9 cellular contexts compared by ENCODE assay signal in the genomic region with DNA sequence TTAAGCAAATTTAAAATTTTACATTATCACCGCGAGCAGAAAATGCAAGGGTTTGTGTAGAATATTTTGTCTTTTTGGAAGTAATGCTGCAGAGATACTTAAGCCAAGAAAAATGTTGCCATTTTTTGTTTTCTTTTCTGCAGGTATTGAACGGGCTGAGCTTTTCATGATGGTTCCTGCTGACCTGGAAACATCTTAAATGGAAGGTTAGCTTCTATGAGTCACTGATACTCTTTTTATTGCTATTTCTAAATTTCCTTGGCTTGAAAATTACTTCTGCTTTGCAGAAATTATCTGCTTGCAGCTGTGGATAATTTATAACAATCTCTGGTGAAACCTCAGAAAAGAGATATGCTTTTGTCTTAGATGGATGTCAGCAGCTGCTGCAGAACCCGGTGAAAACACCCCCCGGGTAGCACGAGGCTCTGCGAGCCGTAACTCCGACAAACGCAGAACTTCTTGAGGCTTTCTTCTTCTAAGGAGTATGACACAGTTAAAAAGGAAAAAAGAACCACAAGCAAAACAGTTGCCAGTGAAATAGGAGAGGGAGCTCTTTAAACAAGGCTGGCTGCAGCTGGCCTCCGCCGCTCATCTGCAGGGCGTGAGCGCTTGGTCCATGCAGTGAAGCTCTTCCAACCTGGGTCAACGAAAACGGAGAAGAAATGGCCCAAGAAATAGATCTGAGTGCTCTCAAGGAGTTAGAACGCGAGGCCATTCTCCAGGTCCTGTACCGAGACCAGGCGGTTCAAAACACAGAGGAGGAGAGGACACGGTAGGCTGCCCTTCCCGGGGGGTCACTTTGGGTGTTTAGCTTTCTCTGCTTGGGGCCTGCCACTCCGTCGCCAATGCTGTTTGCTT.
DNase-seq lines count a peak whose midpoint lies in the region; ATAC-seq and TF ChIP-seq lines count a peak whose summit lies in the region.
"Had no signal": no experiment of that assay in that cellular context is flagged by ENCODE, and none has a peak within 500 bp of the region (broad histone marks: within the 10 kb centered on the region; RNA-seq: fewer than 3 reads in every experiment).

No MANE protein-coding gene starts in this region.

- no peaks in the 10 kb centered on the region for H3K9me3 Mint-ChIP-seq in effector memory CD8-positive, alpha-beta T cell

- H3K36me3 ChIP-seq in HEK293 (ENCODE audit: control insufficient read depth in 2 of 2, insufficient read depth in 1 of 2, low read length in 2 of 2) (no peaks in the 10 kb centered on the region), rectal smooth muscle tissue (ENCODE audit: control insufficient read depth, insufficient read depth, low read length) (no peaks in the 10 kb centered on the region)

- no peak overlapping the region for H3K27ac Mint-ChIP-seq in effector memory CD8-positive, alpha-beta T cell

- peaks cover 87% of the 10 kb centered on the region for H3K36me3 Mint-ChIP-seq in effector memory CD8-positive, alpha-beta T cell (ENCODE audit: insufficient read depth)

- no peaks in the 10 kb centered on the region for H3K27me3 ChIP-seq in rectal smooth muscle tissue (ENCODE audit: control insufficient read depth, insufficient read depth, low read length)

- H3K4me1 Mint-ChIP-seq in effector memory CD8-positive, alpha-beta T cell (ENCODE audit: low read depth in 2 of 2) = peaks cover 15 to 23% of the 10 kb centered on the region in 2 donors

- peak; percentile 93 for DNase-seq in NOMO-1 treated with DMSO at 0.1 percent for 48 hours (lab: John Stamatoyannopoulos, UW; ENCODE audit: unreplicated experiment)
- DNase-seq in fibroblast of mammary gland (ENCODE audit: low read depth) = peak; percentile 59
- DNase-seq in effector memory CD8-positive, alpha-beta T cell = no peak
- DNase-seq: stimulated activated CD4-positive, alpha-beta T cell treated with anti-CD3 and anti-CD28 coated beads, Interleukin-2, amount 100 ng/mL, for 24 hours had no signal

- no peaks in the 10 kb centered on the region for H3K27me3 Mint-ChIP-seq in effector memory CD8-positive, alpha-beta T cell

- no peak overlapping the region for H3K4me3 Mint-ChIP-seq in effector memory CD8-positive, alpha-beta T cell

- CTCF ChIA-PET in HEK293 (lab: Yijun Ruan, JAX) = interaction anchor here (0.6 to 8.1 kb wide), 8 partner anchors 22 to 1920 kb away, joined by 3 to 75 read pairs (median 3); no protein-coding TSS in a partner anchor

- ATAC-seq in HG03095 (IDR thresholded peaks at IDR 0.05; ENCODE audit: unreplicated experiment) = no peak
- ATAC-seq in GM18867 (IDR thresholded peaks at IDR 0.05; ENCODE audit: unreplicated experiment) = no peak
- no peak for ATAC-seq in effector memory CD8-positive, alpha-beta T cell (replicated peaks)
- no peak for ATAC-seq in GM18858 (IDR thresholded peaks at IDR 0.05; ENCODE audit: unreplicated experiment)

- H3K4me3 ChIP-seq in HEK293 (ENCODE audit: low read depth, low read length) (no peak overlapping the region), fibroblast of mammary gland (ENCODE audit: control insufficient read depth, low read depth, low read length) (no peak overlapping the region), rectal smooth muscle tissue (ENCODE audit: low read length) (peak overlapping the region; percentile 45)

- no peak overlapping the region for H3K9ac ChIP-seq in rectal smooth muscle tissue (ENCODE audit: low read length)

- H3K27ac ChIP-seq in HEK293 (ENCODE audit: extremely low read depth, low read depth, low read length) (no peak overlapping the region), rectal smooth muscle tissue (ENCODE audit: low read depth, low read length) (peak overlapping the region; percentile 27)

- TF ChIP-seq CTCF in HEK293 (tag by site-specific recombination; IDR thresholded peaks at IDR 0.05) (no peak), fibroblast of mammary gland (conservative IDR thresholded peaks at IDR 0.05; ENCODE audit: control insufficient read depth, insufficient read depth, low read depth, low read length) (no peak)

- POLR2A ChIA-PET in HEK293 (lab: Yijun Ruan, JAX) = interaction anchor here (0.6 kb wide), 1 partner anchor 29 kb away, joined by 3 read pairs; no protein-coding TSS in a partner anchor

- no peaks in the 10 kb centered on the region for H3K9me3 ChIP-seq in HEK293 (ENCODE audit: control insufficient read depth, insufficient read depth, low read depth, low read length)

- H3K4me1 ChIP-seq in HEK293 (ENCODE audit: control insufficient read depth, insufficient read depth, low read length) (no peaks in the 10 kb centered on the region), rectal smooth muscle tissue (ENCODE audit: control insufficient read depth, insufficient read depth, low read length) (no peaks in the 10 kb centered on the region)

TF ChIP-seq in HEK293, 187 proteins besides CTCF, POLR2A, EP300 and RAD21:
- peak; percentile 74 for TF ChIP-seq ZIC2 (tag by site-specific recombination; IDR thresholded peaks at IDR 0.05)
- no peak for TF ChIP-seq ZNF132 (tag by site-specific recombination; IDR thresholded peaks at IDR 0.05; ENCODE audit: borderline replicate concordance)
- peak; percentile 56 for TF ChIP-seq GLIS1 (tag by site-specific recombination; IDR thresholded peaks at IDR 0.05)
- no peak for TF ChIP-seq KLF9 (tag by site-specific recombination; IDR thresholded peaks at IDR 0.05; ENCODE audit: low read depth)
- TF ChIP-seq PRDM6 (tag by site-specific recombination; IDR thresholded peaks at IDR 0.05) = peak; percentile 67
- TF ChIP-seq OSR2 (tag by site-specific recombination; IDR thresholded peaks at IDR 0.05) = no peak
- TF ChIP-seq ZNF585B (tag by site-specific recombination; IDR thresholded peaks at IDR 0.05) = no peak
TF ChIP-seq in HEK293: peak in this region for 3.

Comparison
In these comparisons a context has a peak if more than half of its experiments do, and no peak if none do; other contexts are left out.
1. DNase-seq: peak in NOMO-1 treated with DMSO at 0.1 percent for 48 hours (single experiment) and fibroblast of mammary gland (single experiment); none in effector memory CD8-positive, alpha-beta T cell (0 of 3).